ENCODE assay signal across 26 cellular contexts in genomic region chr10:33229944-33230267, GRCh38.
A peak's percentile ranks its signal among the peaks of the same experiment; 100 is the strongest.
DNase-seq lines count a peak whose midpoint lies in the region; ATAC-seq, FAIRE-seq and TF ChIP-seq lines count a peak whose summit lies in the region.
"Had no signal": no experiment of that assay in that cellular context is flagged by ENCODE, and none has a peak within 500 bp of the region (broad histone marks: within the 10 kb centered on the region; RNA-seq: fewer than 3 reads in every experiment).

No MANE protein-coding gene starts in this region.

- peaks cover 7% of the 10 kb centered on the region for H3K79me1 ChIP-seq in mesenchymal stem cell (replicated peaks; ENCODE audit: low read length, poor library complexity, severe bottlenecking)

- H4K20me1 ChIP-seq in astrocyte (ENCODE audit: insufficient read depth, low read length) = no peaks in the 10 kb centered on the region

- H3K9me3 ChIP-seq in astrocyte (ENCODE audit: insufficient read depth, low read depth, low read length) (no peaks in the 10 kb centered on the region), mesenchymal stem cell (ENCODE audit: control insufficient read depth, low read length) (no peaks in the 10 kb centered on the region)
- H3K9me3 ChIP-seq: lower lobe of right lung, prostate gland, upper lobe of left lung had no signal

- intact Hi-C loops in sciatic nerve (cut with DNase I) = no loop called here
- intact Hi-C loops in activated CD8-positive, alpha-beta T cell treated with anti-CD3 and anti-CD28 coated beads for 36 hours (cut with micrococcal nuclease) = no loop called here

- CTCF ChIA-PET in activated CD8-positive, alpha-beta T cell treated with anti-CD3 and anti-CD28 coated beads for 36 hours (lab: Charles Lee) = no interaction called here

- H3K27me3 ChIP-seq in ACC112 (ENCODE audit: insufficient read depth, low read length) = no peaks in the 10 kb centered on the region
- no peaks in the 10 kb centered on the region for H3K27me3 ChIP-seq in astrocyte (ENCODE audit: insufficient read depth, low read length)
- H3K27me3 ChIP-seq in mesenchymal stem cell (ENCODE audit: control insufficient read depth in 1 of 2, insufficient read depth in 1 of 2, low read length in 2 of 2) = no peaks in the 10 kb centered on the region
- H3K27me3 ChIP-seq: upper lobe of left lung had no signal

- peak overlapping the region; percentile 5 for H3K4me2 ChIP-seq in astrocyte (ENCODE audit: low read length)
- no peak overlapping the region for H3K4me2 ChIP-seq in mesenchymal stem cell (ENCODE audit: low read length, poor library complexity, severe bottlenecking)
- H3K4me2 ChIP-seq: KMS-11 had no signal

- H3K27me3 Mint-ChIP-seq in HFFc6 (ENCODE audit: insufficient read depth) = peaks cover 2% of the 10 kb centered on the region; the same call in 1 of the 2 replicates
- no peaks in the 10 kb centered on the region for H3K27me3 Mint-ChIP-seq in astrocyte (ENCODE audit: low read depth, unreplicated experiment)
- peaks cover 1% of the 10 kb centered on the region for H3K27me3 Mint-ChIP-seq in activated CD8-positive, alpha-beta T cell treated with anti-CD3 and anti-CD28 coated beads for 36 hours

- no peak overlapping the region for H2BK5ac ChIP-seq in mesenchymal stem cell (ENCODE audit: low read depth, low read length, poor library complexity, severe bottlenecking)

- no peak overlapping the region for H3K4me3 ChIP-seq in ACC112 (ENCODE audit: low read depth, low read length)
- no peak overlapping the region for H3K4me3 ChIP-seq in astrocyte (ENCODE audit: insufficient read depth, low read depth, low read length)
- peak overlapping the region in 1 of 2 experiments; percentile 16 for H3K4me3 ChIP-seq in mesenchymal stem cell (ENCODE audit: insufficient read depth in 1 of 2, low read depth in 1 of 2, low read length in 2 of 2)
- H3K4me3 ChIP-seq: lower lobe of right lung, prostate gland, upper lobe of left lung had no signal

- H3K9ac ChIP-seq in astrocyte (ENCODE audit: low read length) (peak overlapping the region; percentile 4), mesenchymal stem cell (ENCODE audit: low read length) (peak overlapping the region; percentile 38)
- H3K9ac ChIP-seq: KMS-11 had no signal

- no peak overlapping the region for H2BK120ac ChIP-seq in mesenchymal stem cell (ENCODE audit: low read depth, low read length)

- H3K4me3 Mint-ChIP-seq in HFFc6 = peak overlapping the region; percentile 32
- no peak overlapping the region for H3K4me3 Mint-ChIP-seq in astrocyte (ENCODE audit: unreplicated experiment)
- no peak overlapping the region for H3K4me3 Mint-ChIP-seq in activated CD8-positive, alpha-beta T cell treated with anti-CD3 and anti-CD28 coated beads for 36 hours
- H3K4me3 Mint-ChIP-seq: activated CD4-positive, alpha-beta memory T cell treated with anti-CD3 and anti-CD28 coated beads for 36 hours; activated naive CD8-positive, alpha-beta T cell treated with anti-CD3 and anti-CD28 coated beads, Interleukin-2, amount 10 ng/mL, durations not matched to agents 7 days and 5 days; CD4-positive, alpha-beta memory T cell had no signal

- H3K27ac Mint-ChIP-seq in HFFc6 = peak overlapping the region; percentile 96
- H3K27ac Mint-ChIP-seq in astrocyte (ENCODE audit: unreplicated experiment) = no peak overlapping the region
- H3K27ac Mint-ChIP-seq in activated CD8-positive, alpha-beta T cell treated with anti-CD3 and anti-CD28 coated beads for 36 hours = no peak overlapping the region
- H3K27ac Mint-ChIP-seq: activated CD4-positive, alpha-beta memory T cell treated with anti-CD3 and anti-CD28 coated beads for 36 hours; activated naive CD8-positive, alpha-beta T cell treated with anti-CD3 and anti-CD28 coated beads, Interleukin-2, amount 10 ng/mL, durations not matched to agents 7 days and 5 days; CD4-positive, alpha-beta memory T cell had no signal

- H2BK12ac ChIP-seq in mesenchymal stem cell (ENCODE audit: low read length in 2 of 2) = no peak overlapping the region

- TF ChIP-seq CTCF in HFFc6 (IDR thresholded peaks at IDR 0.05) = no peak
- no peak for TF ChIP-seq CTCF in astrocyte (IDR thresholded peaks at IDR 0.05; ENCODE audit: insufficient read depth, low read depth, low read length)
- TF ChIP-seq CTCF in activated CD8-positive, alpha-beta T cell treated with anti-CD3 and anti-CD28 coated beads for 36 hours (IDR thresholded peaks at IDR 0.05) = no peak

- no peak overlapping the region for H4K8ac ChIP-seq in mesenchymal stem cell (ENCODE audit: low read length)

- H3K4me1 Mint-ChIP-seq in HFFc6 (ENCODE audit: low read depth) (peaks cover 70% of the 10 kb centered on the region), astrocyte (ENCODE audit: low read depth, unreplicated experiment) (peaks cover 29% of the 10 kb centered on the region)
- H3K4me1 Mint-ChIP-seq in activated CD8-positive, alpha-beta T cell treated with anti-CD3 and anti-CD28 coated beads for 36 hours (ENCODE audit: low read depth) = peaks cover 2% of the 10 kb centered on the region
- H3K4me1 Mint-ChIP-seq: activated naive CD8-positive, alpha-beta T cell treated with anti-CD3 and anti-CD28 coated beads, Interleukin-2, amount 10 ng/mL, durations not matched to agents 7 days and 5 days had no signal

- H4K91ac ChIP-seq in mesenchymal stem cell (ENCODE audit: low read length) = no peak overlapping the region

- POLR2A ChIA-PET in activated CD8-positive, alpha-beta T cell treated with anti-CD3 and anti-CD28 coated beads for 36 hours (lab: Charles Lee) = no interaction called here

- H3K23ac ChIP-seq in mesenchymal stem cell (ENCODE audit: low read length in 2 of 2) = no peak overlapping the region

- H2AK5ac ChIP-seq in mesenchymal stem cell (ENCODE audit: low read length, severe bottlenecking) = peak overlapping the region; percentile 43

- ATAC-seq in sciatic nerve (no peak), GM18909 (IDR thresholded peaks at IDR 0.05; ENCODE audit: poor library complexity, unreplicated experiment) (no peak), HG02973 (IDR thresholded peaks at IDR 0.05; ENCODE audit: unreplicated experiment) (no peak)
- no peak for ATAC-seq in activated CD8-positive, alpha-beta T cell treated with anti-CD3 and anti-CD28 coated beads for 36 hours
- ATAC-seq: esophagus mucosa had no signal

- H2BK15ac ChIP-seq in mesenchymal stem cell (ENCODE audit: low read depth, poor library complexity, severe bottlenecking) = no peak overlapping the region

- H3K14ac ChIP-seq in mesenchymal stem cell (ENCODE audit: low read length in 2 of 2) = no peak overlapping the region

- DNase-seq in HFFc6 (no peak), astrocyte (ENCODE audit: low read depth) (no peak), mesenchymal stem cell (no peak), sciatic nerve (ENCODE audit: low spot score) (no peak)
- DNase-seq in activated CD8-positive, alpha-beta T cell treated with anti-CD3 and anti-CD28 coated beads for 36 hours = no peak
- DNase-seq: activated CD4-positive, alpha-beta memory T cell treated with anti-CD3 and anti-CD28 coated beads for 36 hours; activated effector memory CD4-positive, alpha-beta T cell treated with anti-CD3 and anti-CD28 coated beads, Interleukin-2, amount 50 U/mL, for 16 hours; activated naive CD8-positive, alpha-beta T cell treated with anti-CD3 and anti-CD28 coated beads, Interleukin-2, amount 10 ng/mL, durations not matched to agents 7 days and 5 days; CD4-positive, alpha-beta memory T cell; effector CD8-positive, alpha-beta T cell; GDM1; islet precursor cell; lower lobe of right lung; NCI-H1436 treated with DMSO at 0.1 percent for 48 hours; NCI-H2171; NCI-H524 treated with DMSO at 0.1 percent for 48 hours; stimulated activated CD4-positive, alpha-beta T cell treated with anti-CD3 and anti-CD28 coated beads, Interleukin-2, amount 100 ng/mL, for 24 hours; T1000; upper lobe of left lung had no signal

- H2AFZ ChIP-seq in ACC112 (ENCODE audit: low read length, unreplicated experiment) (no peak overlapping the region), astrocyte (ENCODE audit: low read depth, low read length) (no peak overlapping the region), mesenchymal stem cell (ENCODE audit: low read depth, low read length) (no peak overlapping the region)

- H3K9me3 Mint-ChIP-seq in HFFc6 (no peaks in the 10 kb centered on the region), astrocyte (ENCODE audit: unreplicated experiment) (peaks cover 6% of the 10 kb centered on the region)
- H3K9me3 Mint-ChIP-seq in activated CD8-positive, alpha-beta T cell treated with anti-CD3 and anti-CD28 coated beads for 36 hours = no peaks in the 10 kb centered on the region
- H3K9me3 Mint-ChIP-seq: activated CD4-positive, alpha-beta memory T cell treated with anti-CD3 and anti-CD28 coated beads for 36 hours; activated naive CD8-positive, alpha-beta T cell treated with anti-CD3 and anti-CD28 coated beads, Interleukin-2, amount 10 ng/mL, durations not matched to agents 7 days and 5 days; CD4-positive, alpha-beta memory T cell had no signal

- WGBS in mesenchymal stem cell = 54% methylated on average over 2 of the region's 2 CpGs

- H3K36me3 ChIP-seq in ACC112 (ENCODE audit: insufficient read depth, low read length) = peaks cover 53% of the 10 kb centered on the region
- H3K36me3 ChIP-seq in astrocyte (ENCODE audit: insufficient read depth, low read length) = peaks cover 22% of the 10 kb centered on the region
- H3K36me3 ChIP-seq in mesenchymal stem cell (ENCODE audit: control insufficient read depth in 1 of 2, insufficient read depth in 2 of 2, low read depth in 1 of 2, low read length in 2 of 2) = peaks cover 9 to 57% of the 10 kb centered on the region in 2 experiments
- H3K36me3 ChIP-seq: prostate gland had no signal

- peaks cover 64% of the 10 kb centered on the region for H3K36me3 Mint-ChIP-seq in HFFc6 (ENCODE audit: low read depth)
- peaks cover 20% of the 10 kb centered on the region for H3K36me3 Mint-ChIP-seq in astrocyte (ENCODE audit: low read depth, unreplicated experiment)
- H3K36me3 Mint-ChIP-seq in activated CD8-positive, alpha-beta T cell treated with anti-CD3 and anti-CD28 coated beads for 36 hours (ENCODE audit: low read depth) = no peaks in the 10 kb centered on the region
- H3K36me3 Mint-ChIP-seq: activated CD4-positive, alpha-beta memory T cell treated with anti-CD3 and anti-CD28 coated beads for 36 hours; activated naive CD8-positive, alpha-beta T cell treated with anti-CD3 and anti-CD28 coated beads, Interleukin-2, amount 10 ng/mL, durations not matched to agents 7 days and 5 days; CD4-positive, alpha-beta memory T cell had no signal

- H3K79me2 ChIP-seq in ACC112 (ENCODE audit: control insufficient read depth, insufficient read depth, low read length, unreplicated experiment) = peaks cover 46% of the 10 kb centered on the region
- peaks cover 26% of the 10 kb centered on the region for H3K79me2 ChIP-seq in astrocyte (ENCODE audit: insufficient read depth, low read length)

- peak overlapping the region; percentile 51 for H3K27ac ChIP-seq in ACC112 (ENCODE audit: low read depth, low read length)
- peak overlapping the region; percentile 41 for H3K27ac ChIP-seq in astrocyte (ENCODE audit: low read depth, low read length)
- H3K27ac ChIP-seq in mesenchymal stem cell (ENCODE audit: low read length, poor library complexity, severe bottlenecking) = peak overlapping the region; percentile 58
- H3K27ac ChIP-seq: KMS-11, prostate gland had no signal

- no peak for FAIRE-seq in astrocyte (lab: Jason Lieb, UNC)
- FAIRE-seq: H1 had no signal

- H3K4me1 ChIP-seq in ACC112 (ENCODE audit: control insufficient read depth, insufficient read depth, low read length, unreplicated experiment) (peaks cover 45% of the 10 kb centered on the region), astrocyte (ENCODE audit: insufficient read depth, low read length) (peaks cover 29% of the 10 kb centered on the region), mesenchymal stem cell (ENCODE audit: control insufficient read depth, insufficient read depth, low read depth, low read length) (peaks cover 2% of the 10 kb centered on the region)
- H3K4me1 ChIP-seq: prostate gland had no signal

- no peak overlapping the region for H3K18ac ChIP-seq in mesenchymal stem cell (ENCODE audit: low read depth in 1 of 2, low read length in 2 of 2)

- H3K4ac ChIP-seq in mesenchymal stem cell (ENCODE audit: low read depth in 1 of 2, low read length in 2 of 2) = no peak overlapping the region
